ENCODE assay signal across 11 cellular contexts in genomic region chr22:30212996-30213441, GRCh38. TPM values are rescaled to one million over a fixed set of nuclear protein-coding genes. Genes with fewer than 3 reads are reported as not detected.
A peak's percentile ranks its signal among the peaks of the same experiment; 100 is the strongest.
DNase-seq lines count a peak whose midpoint lies in the region; ATAC-seq, FAIRE-seq and TF ChIP-seq lines count a peak whose summit lies in the region.
"Had no signal": no experiment of that assay in that cellular context is flagged by ENCODE, and none has a peak within 500 bp of the region (broad histone marks: within the 10 kb centered on the region; RNA-seq: fewer than 3 reads in every experiment).

No MANE protein-coding gene starts in this region.

- no peak for TF ChIP-seq RAD21 in K562 (CRISPR knock-in tag; conservative IDR thresholded peaks at IDR 0.05 in 1 of 2, IDR thresholded peaks at IDR 0.05 in 1 of 2)

- no peak for FAIRE-seq in K562 (lab: Jason Lieb, UNC)

- H3K4me1 ChIP-seq in BLaER1 treated with 17β-estradiol and CSF1 and Interleukin-3, amounts not matched to agents 10 nM and 100 nM: peaks cover 35 to 69% (median 57%) of the 10 kb centered on the region in 10 experiments
- peaks cover 37 to 53% of the 10 kb centered on the region in 2 experiments for H3K4me1 ChIP-seq in K562 (replicated peaks in 1 of 2; ENCODE audit: control insufficient read depth in 2 of 2, insufficient read depth in 2 of 2, low read length in 2 of 2)

- TF ChIP-seq EP300 in K562 (IDR thresholded peaks at IDR 0.05; ENCODE audit: low read length): no peak

- no peak for DNase-seq in K562 (ENCODE audit: extremely low read depth in 1 of 4, low spot score in 3 of 4)
- DNase-seq in myocyte (ENCODE audit: low read depth): peak; percentile 54
- DNase-seq in activated CD4-positive, CD25-positive, alpha-beta regulatory T cell treated with anti-CD3 and anti-CD28 coated beads, Interleukin-2, amount 50 U/mL, for 72 hours: no peak
- no peak for DNase-seq in COR-L47 (lab: John Stamatoyannopoulos, UW)
- DNase-seq: left ventricle myocardium inferior, NCI-H1092 treated with DMSO at 0.1 percent for 48 hours, SJCRH30 had no signal

- no TSS peak for BruUV-seq in K562 (replicated peaks; lab: Mats Ljungman, UMichigan)

- POLR2A ChIA-PET in K562 (lab: Yijun Ruan, JAX): interaction anchor here (0.6 kb wide), 1 partner anchor 70 kb away, joined by 3 read pairs; no protein-coding TSS in a partner anchor

- peak overlapping the region; percentile 80 to 93 (median 87) for H3K4me2 ChIP-seq in BLaER1 treated with 17β-estradiol and CSF1 and Interleukin-3, amounts not matched to agents 10 nM and 100 nM
- no peak overlapping the region for H3K4me2 ChIP-seq in K562 (ENCODE audit: insufficient read depth, low read length)

- CTCF ChIA-PET in K562 (lab: Yijun Ruan, JAX; ENCODE audit: low intra/inter-chr PET ratio): no interaction called here

- no peaks in the 10 kb centered on the region for H3K9me1 ChIP-seq in K562 (ENCODE audit: control insufficient read depth, insufficient read depth, low read length)

- 68% methylated on average over 7 of the region's 8 CpGs for WGBS in K562 (ENCODE audit: insufficient coverage, low coverage, missing lambda C conversion rate)

- no peak overlapping the region for H2AFZ ChIP-seq in K562 (ENCODE audit: low read depth, low read length)

- intact Hi-C loops in K562 (cut with micrococcal nuclease): no loop called here

- peak overlapping the region in 4 of 10 experiments; percentile 11 to 37 (median 26); a peak in 3 of 20 replicates for H3K4me3 ChIP-seq in BLaER1 treated with 17β-estradiol and CSF1 and Interleukin-3, amounts not matched to agents 10 nM and 100 nM
- H3K4me3 ChIP-seq in K562: no peak overlapping the region
- H3K4me3 ChIP-seq: left ventricle myocardium inferior, SJCRH30 had no signal

- H3K9me3 ChIP-seq in BLaER1 treated with 17β-estradiol and CSF1 and Interleukin-3, amounts not matched to agents 10 nM and 100 nM (replicated peaks in 1 of 11): no peaks in the 10 kb centered on the region
- H3K9me3 ChIP-seq in KOPT-K1 (ENCODE audit: insufficient read depth, low read length, poor library complexity, severe bottlenecking) (no peaks in the 10 kb centered on the region), K562 (replicated peaks; ENCODE audit: control insufficient read depth, insufficient read depth, low read depth, low read length) (no peaks in the 10 kb centered on the region)
- H3K9me3 ChIP-seq: left ventricle myocardium inferior, SJCRH30 had no signal

- no peaks in the 10 kb centered on the region for H4K20me1 ChIP-seq in BLaER1 treated with 17β-estradiol and CSF1 and Interleukin-3, amounts not matched to agents 10 nM and 100 nM
- 0 out of 2 replicates have a peak, but pooled peaks cover 3% of the 10 kb centered on the region for H4K20me1 ChIP-seq in K562 (replicated peaks; ENCODE audit: control insufficient read depth, insufficient read depth, low read length)

- peak overlapping the region in 9 of 11 experiments; percentile 41 to 67 (median 50); a peak in 11 of 22 replicates for H3K9ac ChIP-seq in BLaER1 treated with 17β-estradiol and CSF1 and Interleukin-3, amounts not matched to agents 10 nM and 100 nM
- H3K9ac ChIP-seq in K562 (ENCODE audit: insufficient read depth in 1 of 2, low read depth in 2 of 2, low read length in 2 of 2): no peak overlapping the region

- TF ChIP-seq POLR2A in K562 (conservative IDR thresholded peaks at IDR 0.05): no peak

- no peaks in the 10 kb centered on the region for H3K36me3 ChIP-seq in BLaER1 treated with 17β-estradiol and CSF1 and Interleukin-3, amounts not matched to agents 10 nM and 100 nM
- H3K36me3 ChIP-seq in KOPT-K1 (ENCODE audit: insufficient read depth, low read length) (no peaks in the 10 kb centered on the region), K562 (ENCODE audit: control insufficient read depth, insufficient read depth, low read length) (no peaks in the 10 kb centered on the region)
- H3K36me3 ChIP-seq: left ventricle myocardium inferior, SJCRH30 had no signal

- TF ChIP-seq CTCF in K562 (IDR thresholded peaks at IDR 0.05 in 2 of 3, conservative IDR thresholded peaks at IDR 0.05 in 1 of 3; ENCODE audit: insufficient read depth in 2 of 3, low read depth in 1 of 3, low read length in 3 of 3): no peak

- in situ Hi-C loops in K562 (cut with MboI): no loop called here

- peak overlapping the region in 10 of 11 experiments; percentile 46 to 77 (median 72); a peak in 21 of 22 replicates for H3K27ac ChIP-seq in BLaER1 treated with 17β-estradiol and CSF1 and Interleukin-3, amounts not matched to agents 10 nM and 100 nM
- H3K27ac ChIP-seq in KOPT-K1 (ENCODE audit: low read depth, low read length, poor library complexity, severe bottlenecking) (peak overlapping the region; percentile 10), K562 (ENCODE audit: extremely low read depth, low read depth, low read length) (no peak overlapping the region)
- H3K27ac ChIP-seq: left ventricle myocardium inferior, SJCRH30 had no signal

- no peaks in the 10 kb centered on the region for H3K79me2 ChIP-seq in K562 (ENCODE audit: control insufficient read depth, insufficient read depth, low read length)

- no peaks in the 10 kb centered on the region; a peak in 1 of 22 replicates for H3K27me3 ChIP-seq in BLaER1 treated with 17β-estradiol and CSF1 and Interleukin-3, amounts not matched to agents 10 nM and 100 nM
- no peaks in the 10 kb centered on the region for H3K27me3 ChIP-seq in K562 (ENCODE audit: control insufficient read depth in 2 of 2, insufficient read depth in 2 of 2, low read length in 2 of 2)
- H3K27me3 ChIP-seq: SJCRH30 had no signal

- no peak for ATAC-seq in K562
- no peak for ATAC-seq in GM18861 (IDR thresholded peaks at IDR 0.05; ENCODE audit: unreplicated experiment)
- no peak for ATAC-seq in HG03442 (IDR thresholded peaks at IDR 0.05; ENCODE audit: unreplicated experiment)

TF ChIP-seq in K562, 482 proteins besides CTCF, POLR2A, EP300 and RAD21:
- peak; percentile 78 for TF ChIP-seq ADNP (tag; IDR thresholded peaks at IDR 0.05)
- TF ChIP-seq SIX5 (IDR thresholded peaks at IDR 0.05; ENCODE audit: borderline replicate concordance in 1 of 2, insufficient read depth in 1 of 2, low read depth in 1 of 2, low read length in 2 of 2): no peak
- peak; percentile 75 for TF ChIP-seq ZFP36 (IDR thresholded peaks at IDR 0.05; ENCODE audit: low read depth, low read length, partially characterized antibody)
- peak; percentile 55; the same call in 1 of the 2 replicates for TF ChIP-seq BCOR (IDR thresholded peaks at IDR 0.05)
- TF ChIP-seq RBM25 (IDR thresholded peaks at IDR 0.05; ENCODE audit: low read depth, low read length, severe bottlenecking): peak; percentile 68

RNA-seq across cellular contexts. Expression of gene LIF, which starts 33.5 kb away (rescaled TPM):
- total RNA-seq in K562 (2011; cell fraction: chromatin; rRNA removed; ENCODE audit: low replicate concordance): 0.35 and 2.6 TPM in 2 replicates
- total RNA-seq in K562 (2011; cell fraction: nucleolus; rRNA removed): 0.39 and 0.50 TPM in 2 replicates
- 0.29 and 0.38 TPM in 2 replicates for total RNA-seq in K562 (2011; cell fraction: nucleoplasm; rRNA removed)
- 0.04 and 0.05 TPM in 2 replicates for total RNA-seq in K562 (2014; rRNA removed)
- 0.03 TPM in 1 of 2 replicates, not detected in the other for total RNA-seq in K562 (2014; rRNA removed; fragmentation: Illumina TruSeq; extraction: Trizol)
- total RNA-seq in K562 (2015; rRNA removed; fragmentation: Illumina TruSeq; extraction: Trizol): 0.11 and 0.34 TPM in 2 replicates
- total RNA-seq in K562 (2021): 0.31 TPM in 2 replicates
- 0.16 and 0.39 TPM in 2 replicates for polyA plus RNA-seq in K562 (2011; rRNA removed)
- 0.09 and 0.72 TPM in 2 replicates for polyA plus RNA-seq in K562 (2011; cell fraction: cytosol; rRNA removed)
- 0.53 and 7.0 TPM in 2 replicates for polyA plus RNA-seq in K562 (2011; cell fraction: nucleus; rRNA removed)
- polyA plus RNA-seq in K562 (2012): 0.06 and 0.08 TPM in 2 replicates
- 0.04 and 0.09 TPM in 2 replicates for polyA plus RNA-seq in K562 (2014; fragmentation: Illumina TruSeq; extraction: Trizol)
- not detected for polyA plus RNA-seq in K562 (2014; fragmentation: Nextera tagmentation; extraction: Ambion mirVana)
- polyA plus RNA-seq in K562 (2014; rRNA removed): 0.03 and 0.25 TPM in 2 replicates
- 0.14 TPM in 1 of 2 replicates, not detected in the other for polyA minus RNA-seq in K562 (2011; rRNA and poly(A)+ RNA removed)
- 0.27 and 0.29 TPM in 2 replicates for polyA minus RNA-seq in K562 (2011; cell fraction: cytosol; rRNA and poly(A)+ RNA removed)
- 0.27 and 0.33 TPM in 2 replicates for polyA minus RNA-seq in K562 (2011; cell fraction: nucleus; rRNA and poly(A)+ RNA removed)
- 13.5 and 14.8 TPM in 2 replicates for total RNA-seq in myocyte
- polyA plus RNA-seq in myocyte (2012): 151 TPM

RNA-seq across cellular contexts. Expression of gene OSM, which starts 53.6 kb away (rescaled TPM):
- total RNA-seq in K562 (2011; cell fraction: chromatin; rRNA removed; ENCODE audit: low replicate concordance): 1.8 and 2.3 TPM in 2 replicates
- 1.0 and 1.2 TPM in 2 replicates for total RNA-seq in K562 (2011; cell fraction: nucleolus; rRNA removed)
- 0.73 and 1.8 TPM in 2 replicates for total RNA-seq in K562 (2011; cell fraction: nucleoplasm; rRNA removed)
- not detected in 2 replicates for total RNA-seq in K562 (2014; rRNA removed)
- not detected in 2 replicates for total RNA-seq in K562 (2014; rRNA removed; fragmentation: Illumina TruSeq; extraction: Trizol)
- total RNA-seq in K562 (2015; rRNA removed; fragmentation: Illumina TruSeq; extraction: Trizol): not detected in 2 replicates
- total RNA-seq in K562 (2021): not detected in 2 replicates
- 0.08 and 0.22 TPM in 2 replicates for polyA plus RNA-seq in K562 (2011; rRNA removed)
- 0.04 and 0.06 TPM in 2 replicates for polyA plus RNA-seq in K562 (2011; cell fraction: cytosol; rRNA removed)
- polyA plus RNA-seq in K562 (2011; cell fraction: nucleus; rRNA removed): 0.24 and 1.6 TPM in 2 replicates
- polyA plus RNA-seq in K562 (2012): not detected in 2 replicates
- not detected in 2 replicates for polyA plus RNA-seq in K562 (2014; fragmentation: Illumina TruSeq; extraction: Trizol)
- polyA plus RNA-seq in K562 (2014; fragmentation: Nextera tagmentation; extraction: Ambion mirVana): not detected
- not detected in 2 replicates for polyA plus RNA-seq in K562 (2014; rRNA removed)
- polyA minus RNA-seq in K562 (2011; rRNA and poly(A)+ RNA removed): not detected in 2 replicates
- not detected in 2 replicates for polyA minus RNA-seq in K562 (2011; cell fraction: cytosol; rRNA and poly(A)+ RNA removed)
- polyA minus RNA-seq in K562 (2011; cell fraction: nucleus; rRNA and poly(A)+ RNA removed): 0.13 TPM in 1 of 2 replicates, not detected in the other
- not detected in 2 replicates for total RNA-seq in myocyte
- 0.08 TPM for polyA plus RNA-seq in myocyte (2012)
- total RNA-seq: left ventricle myocardium inferior, SJCRH30 had no signal

Comparison
In these comparisons a context has a peak if more than half of its experiments do, and no peak if none do; other contexts are left out.
1. H3K9ac ChIP-seq: peak in BLaER1 treated with 17β-estradiol and CSF1 and Interleukin-3, amounts not matched to agents 10 nM and 100 nM (9 of 11); none in K562 (0 of 2).